Comparison of ENCODE assay signal across 23 cellular contexts in genomic region chr18:45677408-45677807, GRCh38. TPM values are rescaled to one million over a fixed set of nuclear protein-coding genes. Genes with fewer than 3 reads are reported as not detected.
"Had no signal": no experiment of that assay in that cellular context is flagged by ENCODE, and none has a peak within 500 bp of the region (broad histone marks: within the 10 kb centered on the region; RNA-seq: fewer than 3 reads in every experiment).

No MANE protein-coding gene starts in this region.

- H3K4me2 ChIP-seq: smooth muscle cell had no signal

- DNase-seq: activated CD4-positive, alpha-beta memory T cell treated with anti-CD3 and anti-CD28 coated beads, Interleukin-2, amount 10 ng/mL, durations not matched to agents 7 days and 5 days; activated CD4-positive, alpha-beta T cell treated with anti-CD3 and anti-CD28 coated beads for 1 hour; activated CD4-positive, alpha-beta T cell treated with anti-CD3 and anti-CD28 coated beads, Interleukin-2, amount 10 ng/mL, durations not matched to agents 7 days and 5 days; activated CD8-positive, alpha-beta memory T cell treated with anti-CD3 and anti-CD28 coated beads, Interleukin-2, amount 50 U/mL, for 48 hours; activated naive CD8-positive, alpha-beta T cell treated with anti-CD3 and anti-CD28 coated beads, Interleukin-2, amount 50 U/mL, for 24 hours; activated T-cell treated with anti-CD3 and anti-CD28 coated beads, Interleukin-2, amount 50 U/mL, for 4 hours; amygdala; caudate nucleus; hippocampal formation; immature natural killer cell; naive thymus-derived CD4-positive, alpha-beta T cell; ovary; sigmoid colon; stimulated activated CD4-positive, alpha-beta T cell treated with anti-CD3 and anti-CD28 coated beads, Interleukin-1b, Interleukin-23, amount 100 ng/mL, for 48 hours; stimulated activated naive CD4-positive, alpha-beta T cell treated with Interleukin-2 at 50 U/mL for 16 hours; T1000; transverse colon had no signal

- H3K9me3 ChIP-seq: gastroesophageal sphincter, ovary, sigmoid colon, transverse colon had no signal

- H3K27me3 ChIP-seq: gastroesophageal sphincter, ovary, sigmoid colon had no signal

- H3K4me3 ChIP-seq: gastroesophageal sphincter, ovary, sigmoid colon, smooth muscle cell, transverse colon had no signal

- H3K4me1 ChIP-seq: gastroesophageal sphincter, sigmoid colon, transverse colon had no signal

- H3K36me3 ChIP-seq: gastroesophageal sphincter, ovary, sigmoid colon, transverse colon had no signal

- H3K27ac ChIP-seq: gastroesophageal sphincter, ovary, sigmoid colon, transverse colon had no signal

RNA-seq across cellular contexts. Expression of gene SLC14A1, which starts 46.6 kb away (rescaled TPM):
- total RNA-seq: endothelial cell of umbilical vein, mesothelial cell of epicardium, WTC11 had no signal
- polyA plus RNA-seq: endothelial cell of umbilical vein, neural cell had no signal
